21 cellular contexts compared by ENCODE assay signal in the genomic region with DNA sequence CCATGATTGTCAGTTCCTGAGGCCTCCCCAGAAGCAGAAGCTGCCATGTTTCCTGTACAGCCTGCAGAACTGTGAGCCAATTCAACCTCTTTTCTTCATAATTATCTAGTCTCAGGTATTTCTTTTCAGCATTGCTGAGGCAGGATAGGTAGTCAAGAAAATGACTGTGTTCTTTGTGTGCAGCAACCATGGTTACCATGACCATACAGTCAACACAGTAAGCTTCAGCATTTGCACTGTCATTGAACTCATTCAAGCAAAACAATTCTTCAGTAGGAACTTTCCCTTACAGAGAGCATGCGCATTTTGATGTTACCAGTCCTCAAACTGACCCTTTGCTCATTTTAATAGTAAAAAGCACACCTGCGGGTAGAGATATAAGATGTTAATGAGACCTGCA.
A peak's percentile ranks its signal among the peaks of the same experiment; 100 is the strongest.
DNase-seq lines count a peak whose midpoint lies in the region; ATAC-seq, FAIRE-seq and TF ChIP-seq lines count a peak whose summit lies in the region.
"Had no signal": no experiment of that assay in that cellular context is flagged by ENCODE, and none has a peak within 500 bp of the region (broad histone marks: within the 10 kb centered on the region; RNA-seq: fewer than 3 reads in every experiment).

No MANE protein-coding gene starts in this region.

- DNase-seq in NCI-H748 (lab: John Stamatoyannopoulos, UW; ENCODE audit: unreplicated experiment) (peak; percentile 41), NCI-H748 treated with DMSO at 0.1 percent for 48 hours (lab: John Stamatoyannopoulos, UW) (no peak), H1 (ENCODE audit: low read depth in 1 of 2, low spot score in 2 of 2) (no peak), mesendoderm (peak; percentile 17), H54 (ENCODE audit: insufficient read length, low spot score) (no peak)
- no peak for DNase-seq in activated CD4-positive, alpha-beta T cell treated with anti-CD3 and anti-CD28 coated beads, Interleukin-2, amount 10 ng/mL, durations not matched to agents 7 days and 5 days
- DNase-seq: AML-193, DMS79 treated with DMSO at 0.1 percent for 48 hours, HCEC 1CT, KG1, MV-4-11, NCI-H187, NCI-H2107, NCI-H510A, PC-3 had no signal

- no peak overlapping the region for H2BK12ac ChIP-seq in H1 (ENCODE audit: low read depth, low read length)

- H2BK15ac ChIP-seq in H1 (ENCODE audit: low read length) (no peak overlapping the region), mesendoderm (replicated peaks; ENCODE audit: low read depth) (no peak overlapping the region)

- no peak overlapping the region for H3K18ac ChIP-seq in H1 (ENCODE audit: extremely low read depth, low read length)
- no peak overlapping the region for H3K18ac ChIP-seq in mesendoderm (ENCODE audit: low read length)

- no peak overlapping the region for H3K4me3 Mint-ChIP-seq in activated CD4-positive, alpha-beta T cell treated with anti-CD3 and anti-CD28 coated beads, Interleukin-2, amount 10 ng/mL, durations not matched to agents 7 days and 5 days

- H3K36me3 ChIP-seq in H1 (ENCODE audit: control insufficient read depth in 2 of 4, insufficient read depth in 4 of 4, low read length in 3 of 4) (no peaks in the 10 kb centered on the region), mesendoderm (ENCODE audit: control insufficient read depth, insufficient read depth, low read length) (no peaks in the 10 kb centered on the region)

- H3K79me2 ChIP-seq in H1 (ENCODE audit: control insufficient read depth in 1 of 2, insufficient read depth in 2 of 2, low read length in 2 of 2) (no peaks in the 10 kb centered on the region), mesendoderm (ENCODE audit: control insufficient read depth, insufficient read depth, low read length) (no peaks in the 10 kb centered on the region)

- no peak overlapping the region for H3K27ac Mint-ChIP-seq in activated CD4-positive, alpha-beta T cell treated with anti-CD3 and anti-CD28 coated beads, Interleukin-2, amount 10 ng/mL, durations not matched to agents 7 days and 5 days

- H3K4ac ChIP-seq in H1 (replicated peaks; ENCODE audit: insufficient read length, low read depth, low read length) (no peak overlapping the region), mesendoderm (ENCODE audit: low read depth, low read length) (no peak overlapping the region)

- H3K9me3 ChIP-seq in H1 (ENCODE audit: insufficient read depth in 2 of 2, low read depth in 1 of 2, low read length in 1 of 2) = no peaks in the 10 kb centered on the region

- H3K36me3 Mint-ChIP-seq in activated CD4-positive, alpha-beta T cell treated with anti-CD3 and anti-CD28 coated beads, Interleukin-2, amount 10 ng/mL, durations not matched to agents 7 days and 5 days (ENCODE audit: low read depth) = no peaks in the 10 kb centered on the region

- H3K56ac ChIP-seq in H1 (replicated peaks; ENCODE audit: insufficient read length, low read depth, low read length) (no peak overlapping the region), mesendoderm (ENCODE audit: low read length) (no peak overlapping the region)

- H3K79me1 ChIP-seq in H1 (ENCODE audit: low read depth, low read length) (no peaks in the 10 kb centered on the region), mesendoderm (ENCODE audit: low read length) (no peaks in the 10 kb centered on the region)

- no peak overlapping the region for H2BK20ac ChIP-seq in H1 (ENCODE audit: low read length)

- no peaks in the 10 kb centered on the region for H3K23me2 ChIP-seq in H1 (ENCODE audit: low read depth, low read length)

- peak; percentile 78 for FAIRE-seq in H1 (lab: Jason Lieb, UNC)
- FAIRE-seq in H54 (lab: Jason Lieb, UNC) = no peak
- FAIRE-seq: HepG2 had no signal

- no peak for TF ChIP-seq RAD21 in H1 (IDR thresholded peaks at IDR 0.05 in 1 of 2, conservative IDR thresholded peaks at IDR 0.05 in 1 of 2; ENCODE audit: low read depth in 2 of 2, low read length in 2 of 2)

- no peak for TF ChIP-seq CTCF in H1 (IDR thresholded peaks at IDR 0.05; ENCODE audit: control extremely low read depth in 1 of 3, insufficient read depth in 1 of 3, low read depth in 1 of 3, low read length in 3 of 3)

- H4K5ac ChIP-seq in H1 (ENCODE audit: insufficient read length, low read depth, low read length) (no peak overlapping the region), mesendoderm (ENCODE audit: low read length) (no peak overlapping the region)

- no peak overlapping the region for H4K91ac ChIP-seq in H1 (replicated peaks; ENCODE audit: insufficient read length, low read length)

- CTCF ChIA-PET in H1 (lab: Charles Lee; ENCODE audit: partially characterized antibody) = interaction anchor here (0.6 to 1.1 kb wide), 3 partner anchors 20 to 215 kb away, joined by 3 read pairs; no protein-coding TSS in a partner anchor
- CTCF ChIA-PET in activated CD4-positive, alpha-beta T cell treated with anti-CD3 and anti-CD28 coated beads, Interleukin-2, amount 10 ng/mL, durations not matched to agents 7 days and 5 days (lab: Charles Lee) = interaction anchor here (1.2 kb wide), 1 partner anchor 30 kb away, joined by 3 read pairs; no protein-coding TSS in a partner anchor

- H3K23ac ChIP-seq in H1 (ENCODE audit: insufficient read length) (no peak overlapping the region), mesendoderm (ENCODE audit: low read length) (no peak overlapping the region)

- no peak overlapping the region for H2BK5ac ChIP-seq in H1 (ENCODE audit: low read depth, low read length)
- no peak overlapping the region for H2BK5ac ChIP-seq in mesendoderm (ENCODE audit: low read length)

- H2BK120ac ChIP-seq in H1 (replicated peaks; ENCODE audit: low read depth, low read length) (no peak overlapping the region), mesendoderm (ENCODE audit: low read depth, low read length) (no peak overlapping the region)

- no peak for TF ChIP-seq EP300 in H1 (IDR thresholded peaks at IDR 0.05; ENCODE audit: borderline replicate concordance in 1 of 2, low read depth in 2 of 2, low read length in 2 of 2)

- H3K27ac ChIP-seq in H1 (ENCODE audit: low read depth, low read length) (no peak overlapping the region), mesendoderm (ENCODE audit: low read depth, low read length) (no peak overlapping the region)
- H3K27ac ChIP-seq: 22Rv1, C4-2B, RWPE1 had no signal

- H4K20me1 ChIP-seq in H1 (replicated peaks in 1 of 2; ENCODE audit: control insufficient read depth in 1 of 2, insufficient read depth in 2 of 2, low read length in 2 of 2) = no peaks in the 10 kb centered on the region

- no peaks in the 10 kb centered on the region for H3K9me3 Mint-ChIP-seq in activated CD4-positive, alpha-beta T cell treated with anti-CD3 and anti-CD28 coated beads, Interleukin-2, amount 10 ng/mL, durations not matched to agents 7 days and 5 days

- no peaks in the 10 kb centered on the region for H3K4me1 Mint-ChIP-seq in activated CD4-positive, alpha-beta T cell treated with anti-CD3 and anti-CD28 coated beads, Interleukin-2, amount 10 ng/mL, durations not matched to agents 7 days and 5 days

- no peak overlapping the region for H3K9ac ChIP-seq in H1 (replicated peaks in 1 of 4; ENCODE audit: extremely low read depth in 1 of 4, low read depth in 3 of 4, low read length in 3 of 4)
- no peak overlapping the region for H3K9ac ChIP-seq in mesendoderm (ENCODE audit: low read length)

- H3K14ac ChIP-seq in H1 (ENCODE audit: insufficient read length) = no peak overlapping the region

- H2AFZ ChIP-seq in H1 (ENCODE audit: low read length) = no peak overlapping the region

- no peak for ATAC-seq in esophagus mucosa
- no peak for ATAC-seq in HG03378 (IDR thresholded peaks at IDR 0.05; ENCODE audit: unreplicated experiment)
- ATAC-seq: HepG2, PC-3 had no signal

- no peak overlapping the region for H3K4me2 ChIP-seq in H1 (ENCODE audit: insufficient read depth in 1 of 2, low read depth in 2 of 2, low read length in 2 of 2)
- H3K4me2 ChIP-seq in mesendoderm (ENCODE audit: low read length) = no peak overlapping the region

- TF ChIP-seq POLR2A in H1 (IDR thresholded peaks at IDR 0.05; ENCODE audit: control extremely low read depth in 1 of 2, low read depth in 2 of 2, low read length in 2 of 2) (no peak), H54 (IDR thresholded peaks at IDR 0.05; ENCODE audit: low read depth, low read length) (no peak)

- 63% methylated on average over 2 of the region's 2 CpGs; no CpG with 5 or more reads in 1 of the 2 experiments for WGBS in H1 (ENCODE audit: extremely low coverage in 1 of 2, insufficient coverage in 1 of 2, insufficient read length in 1 of 2, insufficient replicate concordance in 2 of 2, low coverage in 1 of 2, low lambda C conversion rate in 2 of 2, missing lambda C conversion rate in 1 of 2), 2 experiments
- no CpG with 5 or more reads among the region's 2 CpGs for WGBS in mesendoderm (ENCODE audit: extremely low coverage, insufficient coverage, low lambda C conversion rate)

- H4K8ac ChIP-seq in H1 (ENCODE audit: extremely low read depth, insufficient read depth, low read length) (no peak overlapping the region), mesendoderm (ENCODE audit: low read depth, low read length) (no peak overlapping the region)

- no peaks in the 10 kb centered on the region for H3K27me3 ChIP-seq in H1 (replicated peaks in 1 of 4; ENCODE audit: control insufficient read depth in 3 of 4, extremely low read depth in 1 of 4, insufficient read depth in 3 of 4, low read length in 3 of 4)
- no peaks in the 10 kb centered on the region for H3K27me3 ChIP-seq in mesendoderm (ENCODE audit: insufficient read depth, low read length, poor library complexity)

- POLR2A ChIA-PET in H1 (lab: Charles Lee; ENCODE audit: partially characterized antibody) = no interaction called here
- POLR2A ChIA-PET in activated CD4-positive, alpha-beta T cell treated with anti-CD3 and anti-CD28 coated beads, Interleukin-2, amount 10 ng/mL, durations not matched to agents 7 days and 5 days (lab: Charles Lee) = no interaction called here

- H3K27me3 Mint-ChIP-seq in activated CD4-positive, alpha-beta T cell treated with anti-CD3 and anti-CD28 coated beads, Interleukin-2, amount 10 ng/mL, durations not matched to agents 7 days and 5 days = no peaks in the 10 kb centered on the region

- H2AK5ac ChIP-seq in H1 (ENCODE audit: low read depth, low read length) = no peak overlapping the region
- H2AK5ac ChIP-seq in mesendoderm (ENCODE audit: low read length) = no peak overlapping the region

- H3K4me3 ChIP-seq in H1 (ENCODE audit: extremely low read depth in 1 of 4, insufficient read depth in 2 of 4, low read depth in 3 of 4, low read length in 4 of 4) (no peak overlapping the region), mesendoderm (ENCODE audit: low read length) (no peak overlapping the region)

- H3K4me1 ChIP-seq in H1 (replicated peaks in 1 of 4; ENCODE audit: control insufficient read depth in 3 of 4, insufficient read depth in 4 of 4, low read length in 3 of 4) = peaks cover 0 to 3% (median 2%) of the 10 kb centered on the region in 4 experiments; a peak in 4 of 7 replicates
- H3K4me1 ChIP-seq in mesendoderm (ENCODE audit: control insufficient read depth, low read depth, low read length) = no peaks in the 10 kb centered on the region

TF ChIP-seq in H1, 55 proteins besides CTCF, POLR2A, EP300 and RAD21:
- TF ChIP-seq ZNF274 (IDR thresholded peaks at IDR 0.05; ENCODE audit: borderline replicate concordance, extremely low read depth, low read length) = no peak

Comparison
In these comparisons a context has a peak if more than half of its experiments do, and no peak if none do; other contexts are left out.
1. DNase-seq: peak in NCI-H748 (single experiment) and mesendoderm (single experiment); none in NCI-H748 treated with DMSO at 0.1 percent for 48 hours (single experiment), H1 (0 of 2), activated CD4-positive, alpha-beta T cell treated with anti-CD3 and anti-CD28 coated beads, Interleukin-2, amount 10 ng/mL, durations not matched to agents 7 days and 5 days (single experiment) and H54 (single experiment).